32 cellular contexts compared by ENCODE assay signal in genomic region chr15:78993931-78994530, GRCh38. TPM values are rescaled to one million over a fixed set of nuclear protein-coding genes. Genes with fewer than 3 reads are reported as not detected.
DNase-seq lines count a peak whose midpoint lies in the region; ATAC-seq, FAIRE-seq and TF ChIP-seq lines count a peak whose summit lies in the region.
"Had no signal": no experiment of that assay in that cellular context is flagged by ENCODE, and none has a peak within 500 bp of the region (broad histone marks: within the 10 kb centered on the region; RNA-seq: fewer than 3 reads in every experiment).

No MANE protein-coding gene starts in this region.

- H3K14ac ChIP-seq in trophoblast cell (ENCODE audit: low read length): no peak overlapping the region

- no peaks in the 10 kb centered on the region for H3K9me3 ChIP-seq in kidney (ENCODE audit: control insufficient read depth in 1 of 2, low read length in 2 of 2)
- H3K9me3 ChIP-seq in trophoblast cell (ENCODE audit: insufficient read depth, low read depth, low read length): peaks cover 12% of the 10 kb centered on the region
- H3K9me3 ChIP-seq: heart right ventricle, neutrophil, stomach had no signal

- peak overlapping the region; percentile 18 for H4K91ac ChIP-seq in trophoblast cell (ENCODE audit: low read depth, low read length)

- peak overlapping the region; percentile 83 to 90 for H3K27ac ChIP-seq in kidney (ENCODE audit: low read depth in 2 of 2, low read length in 2 of 2)
- no peak overlapping the region for H3K27ac ChIP-seq in trophoblast cell (ENCODE audit: low read depth, low read length)
- H3K27ac ChIP-seq: brain microvascular endothelial cell, heart right ventricle, KMS-11, neutrophil, stomach, WERI-Rb-1 had no signal

- H3K9me3 Mint-ChIP-seq in endothelial cell (ENCODE audit: unreplicated experiment): no peaks in the 10 kb centered on the region
- H3K9me3 Mint-ChIP-seq: activated CD4-positive, alpha-beta T cell treated with anti-CD3 and anti-CD28 coated beads, Interleukin-2, amount 10 ng/mL, durations not matched to agents 24 days and 14 days; activated naive CD4-positive, alpha-beta T cell treated with anti-CD3 and anti-CD28 coated beads, Interleukin-2, amount 50 U/mL, for 72 hours; T-helper 2 cell treated with Interferon-gamma antibody and Interleukin-4, amounts not matched to agents 5 μg/mL and 100 μg/mL, for 36 hours had no signal

- no peak for ATAC-seq in GM19463 (IDR thresholded peaks at IDR 0.05; ENCODE audit: unreplicated experiment)
- ATAC-seq: activated naive CD4-positive, alpha-beta T cell treated with anti-CD3 and anti-CD28 coated beads, Interleukin-2, amount 50 U/mL, for 72 hours; HCT116; heart right ventricle; sciatic nerve had no signal

- H3K9ac ChIP-seq in kidney (ENCODE audit: low read length in 2 of 2) (peak overlapping the region in 1 of 2 donors; percentile 5), trophoblast cell (ENCODE audit: low read length) (no peak overlapping the region)
- H3K9ac ChIP-seq: KMS-11 had no signal

- no peak for FAIRE-seq in kidney (lab: Jason Lieb, UNC)
- FAIRE-seq: RCC 7860 had no signal

- no peaks in the 10 kb centered on the region for H3K79me2 ChIP-seq in trophoblast cell (ENCODE audit: control insufficient read depth, insufficient read depth, low read length, poor library complexity)

- H2BK120ac ChIP-seq in trophoblast cell (ENCODE audit: insufficient read depth, low read length, poor library complexity): no peak overlapping the region

- H4K12ac ChIP-seq in trophoblast cell (ENCODE audit: low read depth, low read length): no peak overlapping the region

- H3K27me3 Mint-ChIP-seq in endothelial cell (ENCODE audit: unreplicated experiment): peaks cover 7% of the 10 kb centered on the region
- H3K27me3 Mint-ChIP-seq: B cell had no signal

- no peak overlapping the region for H3K4me3 ChIP-seq in H7 (ENCODE audit: insufficient read depth, low read depth, low read length)
- H3K4me3 ChIP-seq in kidney (ENCODE audit: low read length in 2 of 2): no peak overlapping the region
- H3K4me3 ChIP-seq in trophoblast cell (ENCODE audit: low read depth, low read length): no peak overlapping the region
- H3K4me3 ChIP-seq: heart right ventricle, stomach had no signal

- H3K4me3 Mint-ChIP-seq in endothelial cell (ENCODE audit: unreplicated experiment): no peak overlapping the region
- H3K4me3 Mint-ChIP-seq: activated CD4-positive, alpha-beta T cell treated with anti-CD3 and anti-CD28 coated beads, Interleukin-2, amount 10 ng/mL, durations not matched to agents 24 days and 14 days; B cell; T-helper 2 cell treated with Interferon-gamma antibody and Interleukin-4, amounts not matched to agents 5 μg/mL and 100 μg/mL, for 36 hours had no signal

- no peak overlapping the region for H3K18ac ChIP-seq in trophoblast cell (ENCODE audit: low read length)

- peaks cover 14% of the 10 kb centered on the region for H3K79me1 ChIP-seq in trophoblast cell (ENCODE audit: low read length)

- H3K36me3 Mint-ChIP-seq in endothelial cell (ENCODE audit: low read depth, unreplicated experiment): no peaks in the 10 kb centered on the region
- H3K36me3 Mint-ChIP-seq: activated naive CD4-positive, alpha-beta T cell treated with anti-CD3 and anti-CD28 coated beads, Interleukin-2, amount 50 U/mL, for 72 hours had no signal

- no peak overlapping the region for H3K27ac Mint-ChIP-seq in endothelial cell (ENCODE audit: unreplicated experiment)
- H3K27ac Mint-ChIP-seq: activated naive CD4-positive, alpha-beta T cell treated with anti-CD3 and anti-CD28 coated beads, Interleukin-2, amount 50 U/mL, for 72 hours; progenitor cell of endocrine pancreas; T-helper 2 cell treated with Interferon-gamma antibody and Interleukin-4, amounts not matched to agents 5 μg/mL and 100 μg/mL, for 36 hours had no signal

- H3K27me3 ChIP-seq in H7 (ENCODE audit: control insufficient read depth, insufficient read depth, low read length) (no peaks in the 10 kb centered on the region), trophoblast cell (ENCODE audit: insufficient read depth, low read length) (no peaks in the 10 kb centered on the region)
- H3K27me3 ChIP-seq: brain microvascular endothelial cell, heart right ventricle, stomach had no signal

- peaks cover 7% of the 10 kb centered on the region for H3K4me1 Mint-ChIP-seq in endothelial cell (ENCODE audit: unreplicated experiment)

- H3K36me3 ChIP-seq in H7 (replicated peaks; ENCODE audit: control insufficient read depth, insufficient read depth, low read length) (no peaks in the 10 kb centered on the region), kidney (ENCODE audit: control insufficient read depth in 1 of 2, insufficient read depth in 2 of 2, low read length in 2 of 2) (no peaks in the 10 kb centered on the region), trophoblast cell (ENCODE audit: control insufficient read depth in 1 of 2, insufficient read depth in 2 of 2, low read length in 2 of 2) (peaks cover 2 to 3% of the 10 kb centered on the region in 2 experiments)
- H3K36me3 ChIP-seq: brain microvascular endothelial cell, heart right ventricle, neutrophil, stomach, WERI-Rb-1 had no signal

- no CpG with 5 or more reads among the region's 10 CpGs for whole genome bisulfite sequencing in trophoblast cell (ENCODE audit: extremely low coverage, insufficient coverage, insufficient read length)

- no peak overlapping the region for H3K4me2 ChIP-seq in trophoblast cell (ENCODE audit: low read length)
- H3K4me2 ChIP-seq: KMS-11 had no signal

- no peak overlapping the region for H3K4ac ChIP-seq in trophoblast cell (ENCODE audit: low read depth, low read length)

- no peak overlapping the region for H3K23ac ChIP-seq in trophoblast cell (ENCODE audit: low read length)

- H4K8ac ChIP-seq in trophoblast cell (ENCODE audit: low read depth, low read length): no peak overlapping the region

- no peak overlapping the region for H2AFZ ChIP-seq in trophoblast cell (ENCODE audit: insufficient read depth, low read length, poor library complexity)

- no peak for TF ChIP-seq CTCF in kidney (IDR thresholded peaks at IDR 0.05; ENCODE audit: borderline replicate concordance, extremely low read depth, insufficient read depth)
- TF ChIP-seq CTCF in endothelial cell (IDR thresholded peaks at IDR 0.05; ENCODE audit: unreplicated experiment): no peak

- DNase-seq in H7: peak; percentile 77
- DNase-seq in NCI-H69 (lab: John Stamatoyannopoulos, UW): peak; percentile 16
- DNase-seq in kidney: peak; percentile 54
- DNase-seq in trophoblast cell: no peak
- DNase-seq in endothelial cell (ENCODE audit: low spot score): no peak
- DNase-seq in activated T-cell treated with anti-CD3 and anti-CD28 coated beads, Interleukin-2, amount 50 U/mL, for 1 hour: no peak
- DNase-seq: ACHN; activated CD4-positive, alpha-beta T cell treated with anti-CD3 and anti-CD28 coated beads, Interleukin-2, amount 10 ng/mL, durations not matched to agents 24 days and 14 days; activated effector memory CD4-positive, alpha-beta T cell treated with Interleukin-2 at 50 U/mL for 16 hours; amygdala; brain microvascular endothelial cell; cerebellar nuclear complex; DMS153; foreskin melanocyte; heart right ventricle; MM.1S; NCI-H1417; NCI-H2081 treated with DMSO at 0.1 percent for 48 hours; NCI-H226; NCI-H748 treated with DMSO at 0.1 percent for 48 hours; stomach; WERI-Rb-1 had no signal

- intact Hi-C loops in kidney (cut with DNase I): no loop called here

- H2BK5ac ChIP-seq in trophoblast cell (ENCODE audit: low read depth, low read length, poor library complexity): no peak overlapping the region

- no peak overlapping the region for H2AK5ac ChIP-seq in trophoblast cell (ENCODE audit: low read length)

- peak overlapping the region; percentile 25 for H2BK12ac ChIP-seq in trophoblast cell (ENCODE audit: low read length)

- H3K4me1 ChIP-seq in kidney (ENCODE audit: control insufficient read depth in 1 of 2, insufficient read depth in 1 of 2, low read depth in 1 of 2, low read length in 2 of 2) (peaks cover 28 to 36% of the 10 kb centered on the region in 2 donors), trophoblast cell (ENCODE audit: control insufficient read depth in 1 of 2, insufficient read depth in 2 of 2, low read length in 2 of 2) (peaks cover 24 to 27% of the 10 kb centered on the region in 2 experiments)

RNA-seq across cellular contexts. Expression of gene CTSH, which starts 49.2 kb away (rescaled TPM):
- total RNA-seq in H7 (2014; rRNA removed; shearing (Covaris generic)): 16.9 and 17.1 TPM in 2 replicates
- total RNA-seq in kidney: 201 TPM
- 1,628 TPM for polyA plus RNA-seq in kidney (ENCODE audit: insufficient read depth, low read depth, low replicate concordance)
- polyA plus RNA-seq in trophoblast cell (2013): 73.2 and 80.7 TPM in 2 replicates
- 10.0 TPM for total RNA-seq in endothelial cell (ENCODE audit: unreplicated experiment)

Comparison
In these comparisons a context has a peak if more than half of its experiments do, and no peak if none do; other contexts are left out.
1. DNase-seq: peak in H7 (single experiment), NCI-H69 (single experiment) and kidney (single experiment); none in trophoblast cell (0 of 2), endothelial cell (single experiment) and activated T-cell treated with anti-CD3 and anti-CD28 coated beads, Interleukin-2, amount 50 U/mL, for 1 hour (single experiment).
2. RNA of gene CTSH, which starts 49.2 kb away (total RNA-seq): 201 TPM in kidney (single experiment); 16.9 to 17.1 TPM in H7 and 10.0 TPM in endothelial cell (single experiment); every median in the first group is over 10 times any median in the second.